Comparison of ENCODE assay signal across 21 cellular contexts in the genomic region with DNA sequence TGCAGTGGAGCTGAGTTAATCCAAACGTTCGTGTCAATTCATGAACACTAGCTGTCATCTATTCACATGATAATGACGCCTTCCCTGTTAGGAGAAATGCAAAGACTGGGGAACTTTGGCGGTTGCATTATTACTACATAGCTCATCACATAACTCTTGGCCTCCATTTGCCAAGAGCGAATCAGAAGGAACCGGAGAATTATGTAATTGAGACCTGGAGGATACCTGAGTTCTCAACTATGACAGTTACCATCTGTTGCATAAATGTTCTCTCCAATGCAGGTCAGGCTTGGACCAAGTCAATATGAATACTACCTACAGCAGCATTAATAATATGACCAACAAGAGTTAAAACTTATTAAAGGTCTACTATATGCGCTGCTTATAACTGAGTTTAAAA.
DNase-seq lines count a peak whose midpoint lies in the region; ATAC-seq and TF ChIP-seq lines count a peak whose summit lies in the region.
"Had no signal": no experiment of that assay in that cellular context is flagged by ENCODE, and none has a peak within 500 bp of the region (broad histone marks: within the 10 kb centered on the region; RNA-seq: fewer than 3 reads in every experiment).

No MANE protein-coding gene starts in this region.

- no peak overlapping the region for H3K27ac ChIP-seq in neural cell (ENCODE audit: low read length)
- H3K27ac ChIP-seq: BLaER1 had no signal

- TF ChIP-seq RAD21 in neural cell (conservative IDR thresholded peaks at IDR 0.05), result no peak

- H3K9me2 ChIP-seq in neural cell (ENCODE audit: insufficient read depth, low read length), result no peaks in the 10 kb centered on the region

- H4K20me1 ChIP-seq in neural cell (ENCODE audit: insufficient read depth), result no peaks in the 10 kb centered on the region
- H4K20me1 ChIP-seq: BLaER1 had no signal

- peaks cover 14% of the 10 kb centered on the region for H3K27me3 Mint-ChIP-seq in nephron progenitor cell (ENCODE audit: low read depth, poor library complexity)

- H3K4me1 Mint-ChIP-seq in nephron progenitor cell, result peaks cover 21% of the 10 kb centered on the region
- H3K4me1 Mint-ChIP-seq: CD14-positive monocyte; CD4-positive, alpha-beta memory T cell; CD4-positive, CD25-positive, alpha-beta regulatory T cell; CD8-positive, alpha-beta memory T cell had no signal

- no peak overlapping the region for H2AFZ ChIP-seq in neural cell (ENCODE audit: low read depth, low read length)

- no peaks in the 10 kb centered on the region for H3K9me3 ChIP-seq in neural cell (ENCODE audit: low read length)
- H3K9me3 ChIP-seq: BE2C, BLaER1 had no signal

- no peaks in the 10 kb centered on the region for H3K36me3 ChIP-seq in neural cell (ENCODE audit: insufficient read depth, low read length)
- H3K36me3 ChIP-seq: BE2C, BLaER1 had no signal

- no peak overlapping the region for H3K4me2 ChIP-seq in neural cell (ENCODE audit: low read length)
- H3K4me2 ChIP-seq: BLaER1 had no signal

- H3K4me3 Mint-ChIP-seq in nephron progenitor cell, result no peak overlapping the region
- H3K4me3 Mint-ChIP-seq: CD14-positive monocyte; CD4-positive, alpha-beta memory T cell; CD4-positive, CD25-positive, alpha-beta regulatory T cell; CD8-positive, alpha-beta memory T cell had no signal

- peak; percentile 82 for DNase-seq in cerebellar cortex (ENCODE audit: low spot score)
- DNase-seq in nephron progenitor cell, result no peak
- DNase-seq in NCI-H524 treated with DMSO at 0.1 percent for 48 hours (lab: John Stamatoyannopoulos, UW), result no peak
- DNase-seq: 8988T; ACHN; BE2C; CD4-positive, alpha-beta memory T cell; CD4-positive, CD25-positive, alpha-beta regulatory T cell; CD8-positive, alpha-beta memory T cell; COR-L47; DMS 273 treated with DMSO at 0.1 percent for 48 hours; DMS153; DMS53; DMS79; DND-41; EL; GF-D8 had no signal

- no peak for TF ChIP-seq CTCF in neural cell (IDR thresholded peaks at IDR 0.05; ENCODE audit: poor library complexity, severe bottlenecking)
- no peak for TF ChIP-seq CTCF in nephron progenitor cell (IDR thresholded peaks at IDR 0.05)

- H3K27ac Mint-ChIP-seq in nephron progenitor cell, result no peak overlapping the region
- H3K27ac Mint-ChIP-seq: CD14-positive monocyte; CD4-positive, alpha-beta memory T cell; CD4-positive, CD25-positive, alpha-beta regulatory T cell; CD8-positive, alpha-beta memory T cell had no signal

- no peaks in the 10 kb centered on the region for H3K79me2 ChIP-seq in neural cell (replicated peaks; ENCODE audit: insufficient read depth, low read length)

- H3F3A ChIP-seq in neural cell (ENCODE audit: insufficient read depth, low read length, poor library complexity, severe bottlenecking), result no peaks in the 10 kb centered on the region

- no peak overlapping the region for H3K9ac ChIP-seq in neural cell (ENCODE audit: low read length)
- H3K9ac ChIP-seq: BLaER1 had no signal

- ATAC-seq in HG02973 (IDR thresholded peaks at IDR 0.05; ENCODE audit: unreplicated experiment), result no peak

- no peaks in the 10 kb centered on the region for H3K36me3 Mint-ChIP-seq in nephron progenitor cell (ENCODE audit: low read depth)
- H3K36me3 Mint-ChIP-seq: CD14-positive monocyte; CD4-positive, alpha-beta memory T cell; CD4-positive, CD25-positive, alpha-beta regulatory T cell; CD8-positive, alpha-beta memory T cell had no signal

- H3K4me3 ChIP-seq in neural cell (ENCODE audit: low read length), result no peak overlapping the region
- H3K4me3 ChIP-seq: BLaER1 had no signal

- peak; percentile 74 for TF ChIP-seq EP300 in neural cell (conservative IDR thresholded peaks at IDR 0.05; ENCODE audit: poor library complexity, severe bottlenecking)

- no peaks in the 10 kb centered on the region for H3K9me3 Mint-ChIP-seq in nephron progenitor cell
- H3K9me3 Mint-ChIP-seq: CD4-positive, alpha-beta memory T cell; CD4-positive, CD25-positive, alpha-beta regulatory T cell; CD8-positive, alpha-beta memory T cell had no signal

- no peaks in the 10 kb centered on the region for H3K27me3 ChIP-seq in neural cell (ENCODE audit: insufficient read depth, low read depth, low read length)
- H3K27me3 ChIP-seq: BE2C, BLaER1 had no signal

TF ChIP-seq in neural cell, 6 proteins besides CTCF, POLR2A, EP300 and RAD21:
- TF ChIP-seq SMC3 (conservative IDR thresholded peaks at IDR 0.05; ENCODE audit: poor library complexity) (no peak), EZH2 (IDR thresholded peaks at IDR 0.05; ENCODE audit: borderline replicate concordance, insufficient read depth, low read length, poor library complexity, severe bottlenecking) (no peak), POLR2AphosphoS5 (IDR thresholded peaks at IDR 0.05) (peak; percentile 37), MXI1 (conservative IDR thresholded peaks at IDR 0.05; ENCODE audit: poor library complexity, severe bottlenecking) (no peak), TAF1 (IDR thresholded peaks at IDR 0.05; ENCODE audit: low read depth) (no peak)
- TF ChIP-seq, protein P1, sequence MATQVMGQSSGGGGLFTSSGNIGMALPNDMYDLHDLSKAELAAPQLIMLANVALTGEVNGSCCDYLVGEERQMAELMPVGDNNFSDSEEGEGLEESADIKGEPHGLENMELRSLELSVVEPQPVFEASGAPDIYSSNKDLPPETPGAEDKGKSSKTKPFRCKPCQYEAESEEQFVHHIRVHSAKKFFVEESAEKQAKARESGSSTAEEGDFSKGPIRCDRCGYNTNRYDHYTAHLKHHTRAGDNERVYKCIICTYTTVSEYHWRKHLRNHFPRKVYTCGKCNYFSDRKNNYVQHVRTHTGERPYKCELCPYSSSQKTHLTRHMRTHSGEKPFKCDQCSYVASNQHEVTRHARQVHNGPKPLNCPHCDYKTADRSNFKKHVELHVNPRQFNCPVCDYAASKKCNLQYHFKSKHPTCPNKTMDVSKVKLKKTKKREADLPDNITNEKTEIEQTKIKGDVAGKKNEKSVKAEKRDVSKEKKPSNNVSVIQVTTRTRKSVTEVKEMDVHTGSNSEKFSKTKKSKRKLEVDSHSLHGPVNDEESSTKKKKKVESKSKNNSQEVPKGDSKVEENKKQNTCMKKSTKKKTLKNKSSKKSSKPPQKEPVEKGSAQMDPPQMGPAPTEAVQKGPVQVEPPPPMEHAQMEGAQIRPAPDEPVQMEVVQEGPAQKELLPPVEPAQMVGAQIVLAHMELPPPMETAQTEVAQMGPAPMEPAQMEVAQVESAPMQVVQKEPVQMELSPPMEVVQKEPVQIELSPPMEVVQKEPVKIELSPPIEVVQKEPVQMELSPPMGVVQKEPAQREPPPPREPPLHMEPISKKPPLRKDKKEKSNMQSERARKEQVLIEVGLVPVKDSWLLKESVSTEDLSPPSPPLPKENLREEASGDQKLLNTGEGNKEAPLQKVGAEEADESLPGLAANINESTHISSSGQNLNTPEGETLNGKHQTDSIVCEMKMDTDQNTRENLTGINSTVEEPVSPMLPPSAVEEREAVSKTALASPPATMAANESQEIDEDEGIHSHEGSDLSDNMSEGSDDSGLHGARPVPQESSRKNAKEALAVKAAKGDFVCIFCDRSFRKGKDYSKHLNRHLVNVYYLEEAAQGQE (IDR thresholded peaks at IDR 0.05; ENCODE audit: borderline replicate concordance), result peak; percentile 24
